ENCODE assay signal across 30 cellular contexts in genomic region chr6:67068781-67069180, GRCh38.
"Had no signal": no experiment of that assay in that cellular context is flagged by ENCODE, and none has a peak within 500 bp of the region (broad histone marks: within the 10 kb centered on the region; RNA-seq: fewer than 3 reads in every experiment).

No MANE protein-coding gene starts in this region.

- DNase-seq: naive thymus-derived CD8-positive, alpha-beta T cell; nephron progenitor cell; occipital lobe; ovary; posterior cingulate gyrus; psoas muscle; right cardiac atrium; right lobe of liver; sigmoid colon; small intestine; stimulated activated CD4-positive, alpha-beta T cell treated with anti-CD3 and anti-CD28 coated beads, Interleukin-15, amount 100 ng/mL, for 24 hours; stimulated activated CD4-positive, alpha-beta T cell treated with anti-CD3 and anti-CD28 coated beads, Interleukin-2, amount 100 ng/mL, for 24 hours; stimulated activated CD4-positive, alpha-beta T cell treated with anti-CD3 and anti-CD28 coated beads, Interleukin-2, amount 100 ng/mL, for 48 hours; stimulated activated CD4-positive, alpha-beta T cell treated with anti-CD3 and anti-CD28 coated beads, Interleukin-4, amount 100 ng/mL, for 24 hours; stimulated activated naive CD4-positive, alpha-beta T cell; stimulated activated naive CD8-positive, alpha-beta T cell treated with anti-CD3 and anti-CD28 coated beads, Interleukin-15, amount 100 ng/mL, for 72 hours; stimulated activated naive CD8-positive, alpha-beta T cell treated with anti-CD3 and anti-CD28 coated beads, Interleukin-15, Interleukin-2, amounts not matched to agents 100 U/mL and 50 U/mL, for 24 hours; substantia nigra; testis; tibial artery; transverse colon; upper lobe of right lung; uterus had no signal

- H3K4me3 Mint-ChIP-seq: naive thymus-derived CD8-positive, alpha-beta T cell; natural killer cell treated with Interleukin-12 subunit alpha and Interleukin-12 subunit beta and Interleukin-15 and Interleukin-18, amount 100 ng/mL, for 72 hours; nephron progenitor cell; neural crest cell; stimulated activated effector memory CD8-positive, alpha-beta T cell treated with anti-CD3 and anti-CD28 coated beads, Interleukin-12 subunit alpha, Interleukin-12 subunit beta, amount 100 ng/mL, for 72 hours; stimulated activated naive CD8-positive, alpha-beta T cell treated with anti-CD3 and anti-CD28 coated beads, Interleukin-15, amount 100 ng/mL, for 72 hours; type B pancreatic cell had no signal

- ATAC-seq: naive thymus-derived CD8-positive, alpha-beta T cell; natural killer cell treated with Interleukin-12 subunit alpha and Interleukin-12 subunit beta and Interleukin-15 and Interleukin-18, amount 100 ng/mL, for 72 hours; psoas muscle; right cardiac atrium; right lobe of liver; stimulated activated naive CD8-positive, alpha-beta T cell treated with anti-CD3 and anti-CD28 coated beads, Interleukin-15, amount 100 ng/mL, for 72 hours; stimulated activated naive CD8-positive, alpha-beta T cell treated with anti-CD3 and anti-CD28 coated beads, Interleukin-15, Interleukin-2, amounts not matched to agents 100 U/mL and 50 U/mL, for 24 hours; upper lobe of right lung had no signal

- H3K27me3 ChIP-seq: ovary, right lobe of liver, sigmoid colon, suprapubic skin, testis, tibial artery, transverse colon, upper lobe of right lung, uterus had no signal

- H3K4me3 ChIP-seq: ovary, psoas muscle, right lobe of liver, sigmoid colon, suprapubic skin, testis, tibial artery, transverse colon, upper lobe of right lung, uterus had no signal

- H3K9me3 ChIP-seq: ovary, psoas muscle, right lobe of liver, sigmoid colon, suprapubic skin, testis, transverse colon, upper lobe of right lung, uterus had no signal

- H3K27me3 Mint-ChIP-seq: naive thymus-derived CD8-positive, alpha-beta T cell; natural killer cell treated with Interleukin-12 subunit alpha and Interleukin-12 subunit beta and Interleukin-15 and Interleukin-18, amount 100 ng/mL, for 72 hours; progenitor cell of endocrine pancreas; stimulated activated naive CD8-positive, alpha-beta T cell treated with anti-CD3 and anti-CD28 coated beads, Interleukin-15, amount 100 ng/mL, for 72 hours; type B pancreatic cell had no signal

- H3K27ac Mint-ChIP-seq: natural killer cell treated with Interleukin-12 subunit alpha and Interleukin-12 subunit beta and Interleukin-15 and Interleukin-18, amount 100 ng/mL, for 72 hours; nephron progenitor cell; progenitor cell of endocrine pancreas; stimulated activated effector memory CD8-positive, alpha-beta T cell treated with anti-CD3 and anti-CD28 coated beads, Interleukin-12 subunit alpha, Interleukin-12 subunit beta, amount 100 ng/mL, for 72 hours; stimulated activated naive CD8-positive, alpha-beta T cell treated with anti-CD3 and anti-CD28 coated beads, Interleukin-15, amount 100 ng/mL, for 72 hours; type B pancreatic cell had no signal

- H3K9me3 Mint-ChIP-seq: nephron progenitor cell, type B pancreatic cell had no signal

- H3K36me3 Mint-ChIP-seq: naive thymus-derived CD8-positive, alpha-beta T cell; stimulated activated effector memory CD8-positive, alpha-beta T cell treated with anti-CD3 and anti-CD28 coated beads, Interleukin-12 subunit alpha, Interleukin-12 subunit beta, amount 100 ng/mL, for 72 hours; type B pancreatic cell had no signal

- H3K36me3 ChIP-seq: ovary, right lobe of liver, sigmoid colon, suprapubic skin, tibial artery, transverse colon, upper lobe of right lung, uterus had no signal

- H3K4me1 Mint-ChIP-seq: naive thymus-derived CD8-positive, alpha-beta T cell; nephron progenitor cell; neural crest cell; stimulated activated effector memory CD8-positive, alpha-beta T cell treated with anti-CD3 and anti-CD28 coated beads, Interleukin-12 subunit alpha, Interleukin-12 subunit beta, amount 100 ng/mL, for 72 hours; stimulated activated naive CD8-positive, alpha-beta T cell treated with anti-CD3 and anti-CD28 coated beads, Interleukin-15, amount 100 ng/mL, for 72 hours had no signal

- H3K27ac ChIP-seq: ovary, parathyroid adenoma, psoas muscle, right lobe of liver, sigmoid colon, suprapubic skin, testis, tibial artery, transverse colon, upper lobe of right lung, uterus had no signal

- H3K9ac ChIP-seq: parathyroid adenoma had no signal

- H3K79me2 ChIP-seq: parathyroid adenoma had no signal

- H3K4me1 ChIP-seq: parathyroid adenoma, psoas muscle, right lobe of liver, sigmoid colon, suprapubic skin, testis, tibial artery, transverse colon, upper lobe of right lung, uterus had no signal
